ENCODE assay signal across 2 cellular contexts in genomic region chr2:75521225-75521872, GRCh38.
TF ChIP-seq lines count a peak whose summit lies in the region.

No MANE protein-coding gene starts in this region.

TF ChIP-seq in GM12878, 131 proteins besides CTCF, POLR2A, EP300 and RAD21:
- no peak for TF ChIP-seq CBX3 (IDR thresholded peaks at IDR 0.05; ENCODE audit: borderline replicate concordance, low read depth)
- TF ChIP-seq GATAD2B (conservative IDR thresholded peaks at IDR 0.05; ENCODE audit: low read depth): no peak
- 0 out of 2 replicates have a peak, but pooled peaks have one; percentile 29 for TF ChIP-seq FOXK2 (IDR thresholded peaks at IDR 0.05)
- no peak for TF ChIP-seq ZBTB11 (CRISPR knock-in tag; IDR thresholded peaks at IDR 0.05)
- no peak for TF ChIP-seq CREM (IDR thresholded peaks at IDR 0.05; ENCODE audit: low read depth)
- no peak for TF ChIP-seq IKZF1 (conservative IDR thresholded peaks at IDR 0.05)
TF ChIP-seq in GM12878: peak in this region for 1.

TF ChIP-seq in HepG2, 621 proteins besides CTCF, POLR2A, EP300 and RAD21 (continues in another document):
- TF ChIP-seq KAT8 (CRISPR knock-in tag; IDR thresholded peaks at IDR 0.05): peak; percentile 76
- TF ChIP-seq USF2 (IDR thresholded peaks at IDR 0.05; ENCODE audit: low read depth, low read length): no peak
- TF ChIP-seq USF2 (CRISPR knock-in tag; IDR thresholded peaks at IDR 0.05; ENCODE audit: borderline replicate concordance): no peak
- no peak for TF ChIP-seq ZBTB21 (CRISPR knock-in tag; IDR thresholded peaks at IDR 0.05)
- peak; percentile 80; the same call in 1 of the 2 replicates for TF ChIP-seq ATF3 (CRISPR knock-in tag; IDR thresholded peaks at IDR 0.05)
- TF ChIP-seq ZGPAT (CRISPR knock-in tag; IDR thresholded peaks at IDR 0.05): peak; percentile 98
- peak; percentile 67; the same call in 1 of the 2 replicates for TF ChIP-seq TBX2 (CRISPR knock-in tag; IDR thresholded peaks at IDR 0.05; ENCODE audit: borderline replicate concordance)
- TF ChIP-seq HOXA5 (CRISPR knock-in tag; IDR thresholded peaks at IDR 0.05): peak; percentile 97
- no peak for TF ChIP-seq MBNL3 (CRISPR knock-in tag; conservative IDR thresholded peaks at IDR 0.05)
- peak in 1 of 2 experiments; percentile 74; a peak in 2 of 4 replicates for TF ChIP-seq ATF4 (CRISPR knock-in tag; IDR thresholded peaks at IDR 0.05)
- no peak for TF ChIP-seq TAF15 (IDR thresholded peaks at IDR 0.05; ENCODE audit: low read depth, low read length, poor library complexity, severe bottlenecking)
- TF ChIP-seq SRY (CRISPR knock-in tag; IDR thresholded peaks at IDR 0.05): no peak
- no peak for TF ChIP-seq NBN (conservative IDR thresholded peaks at IDR 0.05)
- TF ChIP-seq RARG (CRISPR knock-in tag; IDR thresholded peaks at IDR 0.05; ENCODE audit: low read depth): peak; percentile 90; the same call in 1 of the 2 replicates
- TF ChIP-seq DRAP1 (CRISPR knock-in tag; IDR thresholded peaks at IDR 0.05): peak; percentile 74
- 0 out of 2 replicates have a peak, but pooled peaks have one; percentile 45 for TF ChIP-seq ZMAT3 (CRISPR knock-in tag; conservative IDR thresholded peaks at IDR 0.05)
- TF ChIP-seq FOSL1 (CRISPR knock-in tag; IDR thresholded peaks at IDR 0.05; ENCODE audit: borderline replicate concordance): peak; percentile 85; the same call in 1 of the 2 replicates
- peak; percentile 99 for TF ChIP-seq TCF7 (IDR thresholded peaks at IDR 0.05; ENCODE audit: low read depth)
- TF ChIP-seq NR2F6 (IDR thresholded peaks at IDR 0.05): peak; percentile 91
- peak; percentile 83 for TF ChIP-seq NR2F6 (CRISPR knock-in tag; IDR thresholded peaks at IDR 0.05)
- no peak for TF ChIP-seq ZNF720 (CRISPR knock-in tag; IDR thresholded peaks at IDR 0.05)
- peak; percentile 85 for TF ChIP-seq FOSL2 (CRISPR knock-in tag; IDR thresholded peaks at IDR 0.05)
- no peak for TF ChIP-seq ZBTB38 (CRISPR knock-in tag; IDR thresholded peaks at IDR 0.05)
- TF ChIP-seq PBX3 (CRISPR knock-in tag; IDR thresholded peaks at IDR 0.05; ENCODE audit: borderline replicate concordance): no peak
- peak; percentile 97 for TF ChIP-seq HDAC2 (CRISPR knock-in tag; IDR thresholded peaks at IDR 0.05)
- TF ChIP-seq TEAD3 (CRISPR knock-in tag; optimal IDR thresholded peaks at IDR 0.05; ENCODE audit: borderline replicate concordance): peak; percentile 50
- TF ChIP-seq, protein P1, sequence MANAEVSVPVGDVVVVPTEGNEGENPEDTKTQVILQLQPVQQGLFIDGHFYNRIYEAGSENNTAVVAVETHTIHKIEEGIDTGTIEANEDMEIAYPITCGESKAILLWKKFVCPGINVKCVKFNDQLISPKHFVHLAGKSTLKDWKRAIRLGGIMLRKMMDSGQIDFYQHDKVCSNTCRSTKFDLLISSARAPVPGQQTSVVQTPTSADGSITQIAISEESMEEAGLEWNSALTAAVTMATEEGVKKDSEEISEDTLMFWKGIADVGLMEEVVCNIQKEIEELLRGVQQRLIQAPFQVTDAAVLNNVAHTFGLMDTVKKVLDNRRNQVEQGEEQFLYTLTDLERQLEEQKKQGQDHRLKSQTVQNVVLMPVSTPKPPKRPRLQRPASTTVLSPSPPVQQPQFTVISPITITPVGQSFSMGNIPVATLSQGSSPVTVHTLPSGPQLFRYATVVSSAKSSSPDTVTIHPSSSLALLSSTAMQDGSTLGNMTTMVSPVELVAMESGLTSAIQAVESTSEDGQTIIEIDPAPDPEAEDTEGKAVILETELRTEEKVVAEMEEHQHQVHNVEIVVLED (CRISPR knock-in tag; IDR thresholded peaks at IDR 0.05; ENCODE audit: borderline replicate concordance): no peak
- TF ChIP-seq ZNF607 (CRISPR knock-in tag; IDR thresholded peaks at IDR 0.05; ENCODE audit: borderline replicate concordance): no peak
- TF ChIP-seq TEF (CRISPR knock-in tag; IDR thresholded peaks at IDR 0.05): peak; percentile 65
- no peak for TF ChIP-seq NR3C1 (CRISPR knock-in tag; IDR thresholded peaks at IDR 0.05)
- TF ChIP-seq KLF16 (CRISPR knock-in tag; IDR thresholded peaks at IDR 0.05): peak in 1 of 2 experiments; percentile 97; a peak in 2 of 4 replicates
- peak; percentile 95 for TF ChIP-seq ZKSCAN8 (CRISPR knock-in tag; IDR thresholded peaks at IDR 0.05; ENCODE audit: borderline replicate concordance)
- TF ChIP-seq MXI1 (IDR thresholded peaks at IDR 0.05; ENCODE audit: borderline replicate concordance, low read depth, low read length): peak; percentile 65; the same call in 1 of the 3 replicates
- peak; percentile 82 for TF ChIP-seq THAP11 (CRISPR knock-in tag; IDR thresholded peaks at IDR 0.05)
- TF ChIP-seq ZNF775 (CRISPR knock-in tag; IDR thresholded peaks at IDR 0.05; ENCODE audit: borderline replicate concordance): 0 out of 2 replicates have a peak, but pooled peaks have one; percentile 64
- 0 out of 2 replicates have a peak, but pooled peaks have one; percentile 63 for TF ChIP-seq ZSCAN31 (CRISPR knock-in tag; IDR thresholded peaks at IDR 0.05; ENCODE audit: low read depth)
- TF ChIP-seq SRSF9 (IDR thresholded peaks at IDR 0.05; ENCODE audit: borderline replicate concordance, insufficient read depth, low read depth, low read length, poor library complexity, severe bottlenecking): no peak
- TF ChIP-seq SMAD3 (CRISPR knock-in tag; IDR thresholded peaks at IDR 0.05): peak; percentile 97
- TF ChIP-seq, protein P2, sequence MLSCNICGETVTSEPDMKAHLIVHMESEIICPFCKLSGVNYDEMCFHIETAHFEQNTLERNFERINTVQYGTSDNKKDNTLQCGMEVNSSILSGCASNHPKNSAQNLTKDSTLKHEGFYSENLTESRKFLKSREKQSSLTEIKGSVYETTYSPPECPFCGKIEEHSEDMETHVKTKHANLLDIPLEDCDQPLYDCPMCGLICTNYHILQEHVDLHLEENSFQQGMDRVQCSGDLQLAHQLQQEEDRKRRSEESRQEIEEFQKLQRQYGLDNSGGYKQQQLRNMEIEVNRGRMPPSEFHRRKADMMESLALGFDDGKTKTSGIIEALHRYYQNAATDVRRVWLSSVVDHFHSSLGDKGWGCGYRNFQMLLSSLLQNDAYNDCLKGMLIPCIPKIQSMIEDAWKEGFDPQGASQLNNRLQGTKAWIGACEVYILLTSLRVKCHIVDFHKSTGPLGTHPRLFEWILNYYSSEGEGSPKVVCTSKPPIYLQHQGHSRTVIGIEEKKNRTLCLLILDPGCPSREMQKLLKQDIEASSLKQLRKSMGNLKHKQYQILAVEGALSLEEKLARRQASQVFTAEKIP (CRISPR knock-in tag; IDR thresholded peaks at IDR 0.05; ENCODE audit: borderline replicate concordance): no peak
- TF ChIP-seq, protein P3, sequence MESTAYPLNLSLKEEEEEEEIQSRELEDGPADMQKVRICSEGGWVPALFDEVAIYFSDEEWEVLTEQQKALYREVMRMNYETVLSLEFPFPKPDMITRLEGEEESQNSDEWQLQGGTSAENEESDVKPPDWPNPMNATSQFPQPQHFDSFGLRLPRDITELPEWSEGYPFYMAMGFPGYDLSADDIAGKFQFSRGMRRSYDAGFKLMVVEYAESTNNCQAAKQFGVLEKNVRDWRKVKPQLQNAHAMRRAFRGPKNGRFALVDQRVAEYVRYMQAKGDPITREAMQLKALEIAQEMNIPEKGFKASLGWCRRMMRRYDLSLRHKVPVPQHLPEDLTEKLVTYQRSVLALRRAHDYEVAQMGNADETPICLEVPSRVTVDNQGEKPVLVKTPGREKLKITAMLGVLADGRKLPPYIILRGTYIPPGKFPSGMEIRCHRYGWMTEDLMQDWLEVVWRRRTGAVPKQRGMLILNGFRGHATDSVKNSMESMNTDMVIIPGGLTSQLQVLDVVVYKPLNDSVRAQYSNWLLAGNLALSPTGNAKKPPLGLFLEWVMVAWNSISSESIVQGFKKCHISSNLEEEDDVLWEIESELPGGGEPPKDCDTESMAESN (CRISPR knock-in tag; conservative IDR thresholded peaks at IDR 0.05): peak; percentile 84
- TF ChIP-seq, protein P4, sequence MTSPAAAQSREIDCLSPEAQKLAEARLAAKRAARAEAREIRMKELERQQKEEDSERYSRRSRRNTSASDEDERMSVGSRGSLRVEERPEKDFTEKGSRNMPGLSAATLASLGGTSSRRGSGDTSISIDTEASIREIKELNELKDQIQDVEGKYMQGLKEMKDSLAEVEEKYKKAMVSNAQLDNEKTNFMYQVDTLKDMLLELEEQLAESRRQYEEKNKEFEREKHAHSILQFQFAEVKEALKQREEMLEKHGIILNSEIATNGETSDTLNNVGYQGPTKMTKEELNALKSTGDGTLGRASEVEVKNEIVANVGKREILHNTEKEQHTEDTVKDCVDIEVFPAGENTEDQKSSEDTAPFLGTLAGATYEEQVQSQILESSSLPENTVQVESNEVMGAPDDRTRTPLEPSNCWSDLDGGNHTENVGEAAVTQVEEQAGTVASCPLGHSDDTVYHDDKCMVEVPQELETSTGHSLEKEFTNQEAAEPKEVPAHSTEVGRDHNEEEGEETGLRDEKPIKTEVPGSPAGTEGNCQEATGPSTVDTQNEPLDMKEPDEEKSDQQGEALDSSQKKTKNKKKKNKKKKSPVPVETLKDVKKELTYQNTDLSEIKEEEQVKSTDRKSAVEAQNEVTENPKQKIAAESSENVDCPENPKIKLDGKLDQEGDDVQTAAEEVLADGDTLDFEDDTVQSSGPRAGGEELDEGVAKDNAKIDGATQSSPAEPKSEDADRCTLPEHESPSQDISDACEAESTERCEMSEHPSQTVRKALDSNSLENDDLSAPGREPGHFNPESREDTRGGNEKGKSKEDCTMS (CRISPR knock-in tag; conservative IDR thresholded peaks at IDR 0.05): no peak
- TF ChIP-seq POLR2AphosphoS5 (IDR thresholded peaks at IDR 0.05; ENCODE audit: low read depth, low read length): peak; percentile 73
- peak; percentile 89; the same call in 1 of the 2 replicates for TF ChIP-seq NFKBIZ (CRISPR knock-in tag; IDR thresholded peaks at IDR 0.05)
- peak; percentile 99 for TF ChIP-seq MIXL1 (CRISPR knock-in tag; IDR thresholded peaks at IDR 0.05)
- TF ChIP-seq, protein P5, sequence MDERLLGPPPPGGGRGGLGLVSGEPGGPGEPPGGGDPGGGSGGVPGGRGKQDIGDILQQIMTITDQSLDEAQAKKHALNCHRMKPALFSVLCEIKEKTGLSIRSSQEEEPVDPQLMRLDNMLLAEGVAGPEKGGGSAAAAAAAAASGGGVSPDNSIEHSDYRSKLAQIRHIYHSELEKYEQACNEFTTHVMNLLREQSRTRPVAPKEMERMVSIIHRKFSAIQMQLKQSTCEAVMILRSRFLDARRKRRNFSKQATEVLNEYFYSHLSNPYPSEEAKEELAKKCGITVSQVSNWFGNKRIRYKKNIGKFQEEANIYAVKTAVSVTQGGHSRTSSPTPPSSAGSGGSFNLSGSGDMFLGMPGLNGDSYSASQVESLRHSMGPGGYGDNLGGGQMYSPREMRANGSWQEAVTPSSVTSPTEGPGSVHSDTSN (CRISPR knock-in tag; IDR thresholded peaks at IDR 0.05): peak; percentile 31; the same call in 1 of the 2 replicates
- TF ChIP-seq TCF7L2 (IDR thresholded peaks at IDR 0.05; ENCODE audit: low read depth, low read length): peak; percentile 89
